26 cellular contexts compared by ENCODE assay signal in the genomic region with DNA sequence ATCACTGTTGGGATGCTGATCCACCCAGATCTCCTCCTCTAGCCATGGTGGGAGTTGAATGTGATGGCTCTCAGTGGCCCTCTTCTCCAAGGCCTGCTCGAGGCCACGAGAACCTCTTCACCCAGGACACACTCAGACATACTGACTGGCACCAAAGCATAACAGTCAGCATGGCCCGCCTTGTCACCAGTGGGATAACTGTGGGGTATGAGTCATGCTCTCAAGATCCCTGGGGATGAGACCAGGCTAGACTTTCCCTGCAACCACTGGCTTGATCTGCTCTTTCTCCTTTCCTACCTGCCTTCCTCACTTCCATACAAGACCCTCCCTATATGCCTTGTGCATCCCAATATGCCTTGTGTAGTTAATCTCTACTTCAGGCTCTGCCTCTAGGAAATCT.
DNase-seq lines count a peak whose midpoint lies in the region; ATAC-seq and TF ChIP-seq lines count a peak whose summit lies in the region.
"Had no signal": no experiment of that assay in that cellular context is flagged by ENCODE, and none has a peak within 500 bp of the region (broad histone marks: within the 10 kb centered on the region; RNA-seq: fewer than 3 reads in every experiment).

No MANE protein-coding gene starts in this region.

- no peak overlapping the region for H3K4me2 ChIP-seq in MM.1S (ENCODE audit: low read depth, low read length)

- DNase-seq in heart left ventricle, result no peak
- DNase-seq in cardiac septum (ENCODE audit: low spot score), result no peak
- DNase-seq in activated B cell treated with CpG ODN at 0.5 μM for 24 hours, result no peak
- no peak for DNase-seq in lower lobe of right lung
- DNase-seq in HK-2 (ENCODE audit: unreplicated experiment), result no peak
- DNase-seq in MM.1S, result no peak
- DNase-seq in right lobe of liver, result no peak
- DNase-seq: 8988T; activated CD4-positive, alpha-beta T cell treated with anti-CD3 and anti-CD28 coated beads, Interleukin-2, amount 50 U/mL, for 48 hours; activated effector memory CD4-positive, alpha-beta T cell treated with anti-CD3 and anti-CD28 coated beads, Interleukin-2, amount 50 U/mL, for 16 hours; activated naive CD8-positive, alpha-beta T cell treated with anti-CD3 and anti-CD28 coated beads, Interleukin-2, amount 50 U/mL, for 24 hours; cortex of kidney; GDM1; hippocampal formation; NCI-H1930; NCI-H446; posterior cingulate gyrus; T-helper 2 cell; transverse colon; WERI-Rb-1 had no signal

- H3K4me1 Mint-ChIP-seq in activated B cell treated with CpG ODN at 0.5 μM for 24 hours, result peaks cover 77% of the 10 kb centered on the region

- H4K20me1 ChIP-seq in MM.1S (ENCODE audit: insufficient read depth, low read length), result no peaks in the 10 kb centered on the region

- H3K4me1 ChIP-seq in heart left ventricle, result peaks cover 4 to 66% (median 42%) of the 10 kb centered on the region in 12 donors
- peaks cover 21% of the 10 kb centered on the region for H3K4me1 ChIP-seq in lower lobe of right lung
- peaks cover 38% of the 10 kb centered on the region for H3K4me1 ChIP-seq in MM.1S (ENCODE audit: low read length)
- H3K4me1 ChIP-seq in right lobe of liver, result no peaks in the 10 kb centered on the region
- H3K4me1 ChIP-seq: transverse colon had no signal

- no peaks in the 10 kb centered on the region for H3K9me3 Mint-ChIP-seq in activated B cell treated with CpG ODN at 0.5 μM for 24 hours
- H3K9me3 Mint-ChIP-seq: activated naive CD8-positive, alpha-beta T cell treated with anti-CD3 and anti-CD28 coated beads, Interleukin-2, amount 50 U/mL, for 24 hours; natural killer cell treated with Interleukin-12 subunit alpha and Interleukin-12 subunit beta and Interleukin-15 and Interleukin-18, amount 100 ng/mL, for 72 hours; stimulated activated naive CD8-positive, alpha-beta T cell treated with anti-CD3 and anti-CD28 coated beads, Interleukin-15, Interleukin-2, amounts not matched to agents 100 ng/mL and 50 ng/mL, for 24 hours had no signal

- TF ChIP-seq CTCF in heart left ventricle (IDR thresholded peaks at IDR 0.05) (no peak), activated B cell treated with CpG ODN at 0.5 μM for 24 hours (IDR thresholded peaks at IDR 0.05) (no peak), lower lobe of right lung (IDR thresholded peaks at IDR 0.05) (no peak), MM.1S (IDR thresholded peaks at IDR 0.05; ENCODE audit: low read length) (no peak), right lobe of liver (IDR thresholded peaks at IDR 0.05) (no peak)

- no peaks in the 10 kb centered on the region for H3K9me2 ChIP-seq in MM.1S (replicated peaks; ENCODE audit: insufficient read depth, low read length)

- no peaks in the 10 kb centered on the region for H3K36me3 Mint-ChIP-seq in activated B cell treated with CpG ODN at 0.5 μM for 24 hours (ENCODE audit: low read depth)
- H3K36me3 Mint-ChIP-seq: natural killer cell treated with Interleukin-12 subunit alpha and Interleukin-12 subunit beta and Interleukin-15 and Interleukin-18, amount 100 ng/mL, for 72 hours had no signal

- no peaks in the 10 kb centered on the region for H3K79me2 ChIP-seq in MM.1S (ENCODE audit: low read length)

- no peak overlapping the region for H3K9ac ChIP-seq in MM.1S (ENCODE audit: low read length)

- 93 to 98% (median 98%) methylated on average over 3 of the region's 3 CpGs for WGBS in heart left ventricle, 4 donors
- no CpG with 5 or more reads among the region's 3 CpGs for WGBS in right lobe of liver (ENCODE audit: insufficient coverage, low coverage, low lambda C conversion rate, missing lambda C conversion rate)

- H2AFZ ChIP-seq in MM.1S (ENCODE audit: low read length), result no peak overlapping the region

- H3K4me3 ChIP-seq in heart left ventricle (no peak overlapping the region), lower lobe of right lung (no peak overlapping the region), MM.1S (ENCODE audit: low read length) (no peak overlapping the region), right lobe of liver (no peak overlapping the region)
- H3K4me3 ChIP-seq: K562, skin epidermis, transverse colon had no signal

- H3K9me3 ChIP-seq in heart left ventricle (no peaks in the 10 kb centered on the region), lower lobe of right lung (no peaks in the 10 kb centered on the region), MM.1S (replicated peaks; ENCODE audit: insufficient read depth, low read length) (no peaks in the 10 kb centered on the region), right lobe of liver (no peaks in the 10 kb centered on the region)
- H3K9me3 ChIP-seq: transverse colon had no signal

- H3K27ac ChIP-seq in heart left ventricle (peak overlapping the region in 11 of 12 donors; percentile 40 to 84 (median 69)), lower lobe of right lung (peak overlapping the region; percentile 19), MM.1S (ENCODE audit: low read length) (no peak overlapping the region), right lobe of liver (no peak overlapping the region)
- H3K27ac ChIP-seq: C4-2B, transverse colon, WERI-Rb-1 had no signal

- ATAC-seq in heart left ventricle, result peak in 2 of 4 donors; percentile 21 to 22
- no peak for ATAC-seq in activated B cell treated with CpG ODN at 0.5 μM for 24 hours (ENCODE audit: low read depth)
- ATAC-seq in lower lobe of right lung, result no peak
- no peak for ATAC-seq in GM21526 (IDR thresholded peaks at IDR 0.05; ENCODE audit: low FRiP score, unreplicated experiment)
- no peak for ATAC-seq in right lobe of liver
- ATAC-seq: activated naive CD8-positive, alpha-beta T cell treated with anti-CD3 and anti-CD28 coated beads, Interleukin-2, amount 50 U/mL, for 24 hours; K562; natural killer cell treated with Interleukin-12 subunit alpha and Interleukin-12 subunit beta and Interleukin-15 and Interleukin-18, amount 100 ng/mL, for 72 hours had no signal

- POLR2A ChIA-PET in activated B cell treated with CpG ODN at 0.5 μM for 24 hours (lab: Charles Lee), result no interaction called here

- TF ChIP-seq POLR2A in heart left ventricle (IDR thresholded peaks at IDR 0.05), result no peak
- TF ChIP-seq POLR2A in right lobe of liver (IDR thresholded peaks at IDR 0.05), result no peak

- H3K4me3 Mint-ChIP-seq in activated B cell treated with CpG ODN at 0.5 μM for 24 hours, result no peak overlapping the region
- H3K4me3 Mint-ChIP-seq: activated naive CD8-positive, alpha-beta T cell treated with anti-CD3 and anti-CD28 coated beads, Interleukin-2, amount 50 U/mL, for 24 hours; natural killer cell treated with Interleukin-12 subunit alpha and Interleukin-12 subunit beta and Interleukin-15 and Interleukin-18, amount 100 ng/mL, for 72 hours; stimulated activated naive CD8-positive, alpha-beta T cell treated with anti-CD3 and anti-CD28 coated beads, Interleukin-15, Interleukin-2, amounts not matched to agents 100 ng/mL and 50 ng/mL, for 24 hours had no signal

- intact Hi-C loops in heart left ventricle (cut with DNase I) (loop anchor here in 6 of 10 donors (5.0 to 10.0 kb wide), 3 partner anchors 38 to 62 kb away; no protein-coding TSS in a partner anchor), cardiac septum (cut with DNase I) (no loop called here), activated B cell treated with CpG ODN at 0.5 μM for 24 hours (cut with micrococcal nuclease) (loop anchor here (5.0 to 10.0 kb wide), 3 partner anchors 92 to 1410 kb away; partner anchors contain the start of gene RALGAPA2), lower lobe of right lung (cut with DNase I) (no loop called here), right lobe of liver (cut with DNase I) (no loop called here)

- no peaks in the 10 kb centered on the region for H3K27me3 ChIP-seq in heart left ventricle
- no peaks in the 10 kb centered on the region for H3K27me3 ChIP-seq in lower lobe of right lung (ENCODE audit: low read depth)
- H3K27me3 ChIP-seq in MM.1S (replicated peaks; ENCODE audit: insufficient read depth, low read length), result no peaks in the 10 kb centered on the region
- H3K27me3 ChIP-seq in right lobe of liver, result no peaks in the 10 kb centered on the region
- H3K27me3 ChIP-seq: transverse colon had no signal

- peak overlapping the region; percentile 2 for H3K27ac Mint-ChIP-seq in activated B cell treated with CpG ODN at 0.5 μM for 24 hours
- H3K27ac Mint-ChIP-seq: activated naive CD8-positive, alpha-beta T cell treated with anti-CD3 and anti-CD28 coated beads, Interleukin-2, amount 50 U/mL, for 24 hours; natural killer cell treated with Interleukin-12 subunit alpha and Interleukin-12 subunit beta and Interleukin-15 and Interleukin-18, amount 100 ng/mL, for 72 hours; stimulated activated naive CD8-positive, alpha-beta T cell treated with anti-CD3 and anti-CD28 coated beads, Interleukin-15, Interleukin-2, amounts not matched to agents 100 ng/mL and 50 ng/mL, for 24 hours had no signal

- H3K27me3 Mint-ChIP-seq in activated B cell treated with CpG ODN at 0.5 μM for 24 hours, result no peaks in the 10 kb centered on the region
- H3K27me3 Mint-ChIP-seq: stimulated activated naive CD8-positive, alpha-beta T cell treated with anti-CD3 and anti-CD28 coated beads, Interleukin-15, Interleukin-2, amounts not matched to agents 100 ng/mL and 50 ng/mL, for 24 hours had no signal

- CTCF ChIA-PET in activated B cell treated with CpG ODN at 0.5 μM for 24 hours (lab: Charles Lee), result interaction anchor here (1.2 kb wide), 1 partner anchor 9 kb away, joined by 4 read pairs; no protein-coding TSS in a partner anchor

- peaks cover 21% of the 10 kb centered on the region for H3F3A ChIP-seq in MM.1S (ENCODE audit: insufficient read depth, low read length)

- H3K36me3 ChIP-seq in heart left ventricle (no peaks in the 10 kb centered on the region), lower lobe of right lung (no peaks in the 10 kb centered on the region), MM.1S (replicated peaks; ENCODE audit: insufficient read depth, low read length) (no peaks in the 10 kb centered on the region), right lobe of liver (no peaks in the 10 kb centered on the region)
- H3K36me3 ChIP-seq: transverse colon, WERI-Rb-1 had no signal

Comparison
In these comparisons a context has a peak if more than half of its experiments do, and no peak if none do; other contexts are left out.
1. intact Hi-C loops: an anchor here in heart left ventricle (5.0 to 10.0 kb wide) and activated B cell treated with CpG ODN at 0.5 μM for 24 hours (5.0 to 10.0 kb wide); none called in cardiac septum, lower lobe of right lung and right lobe of liver.
2. H3K27ac ChIP-seq: peak in heart left ventricle (11 of 12) and lower lobe of right lung (single experiment); none in MM.1S (single experiment) and right lobe of liver (0 of 3).